In genomic region chr6:30612213-30612612, GRCh38 we compare ENCODE assay signal across 8 cellular contexts. TPM values are rescaled to one million over a fixed set of nuclear protein-coding genes. Genes with fewer than 3 reads are reported as not detected.
DNase-seq lines count a peak whose midpoint lies in the region; ATAC-seq and TF ChIP-seq lines count a peak whose summit lies in the region.

No MANE protein-coding gene starts in this region.

- H3K36me3 Mint-ChIP-seq in activated CD8-positive, alpha-beta T cell treated with anti-CD3 and anti-CD28 coated beads for 36 hours (ENCODE audit: low read depth), result peaks cover 89% of the 10 kb centered on the region
- peaks cover 90% of the 10 kb centered on the region for H3K36me3 Mint-ChIP-seq in activated CD8-positive, alpha-beta T cell treated with anti-CD3 and anti-CD28 coated beads, Interleukin-2, amount 10 ng/mL, durations not matched to agents 7 days and 5 days (ENCODE audit: low read depth)

- DNase-seq in activated CD8-positive, alpha-beta T cell treated with anti-CD3 and anti-CD28 coated beads for 36 hours, result no peak
- no peak for DNase-seq in activated CD8-positive, alpha-beta T cell treated with anti-CD3 and anti-CD28 coated beads, Interleukin-2, amount 10 ng/mL, durations not matched to agents 7 days and 5 days
- DNase-seq in SK-N-MC (ENCODE audit: low read depth, low spot score), result no peak
- peak; percentile 56 for DNase-seq in fibroblast of pulmonary artery (ENCODE audit: low read depth)
- no peak for DNase-seq in GM10248 (ENCODE audit: extremely low spot score)
- no peak for DNase-seq in sciatic nerve (ENCODE audit: low spot score)
- no peak for DNase-seq in activated naive CD4-positive, alpha-beta T cell (lab: John Stamatoyannopoulos, UW)

- no peak for ATAC-seq in activated CD8-positive, alpha-beta T cell treated with anti-CD3 and anti-CD28 coated beads for 36 hours
- ATAC-seq in activated CD8-positive, alpha-beta T cell treated with anti-CD3 and anti-CD28 coated beads, Interleukin-2, amount 10 ng/mL, durations not matched to agents 7 days and 5 days, result no peak
- ATAC-seq in sciatic nerve, result no peak

- CTCF ChIA-PET in activated CD8-positive, alpha-beta T cell treated with anti-CD3 and anti-CD28 coated beads for 36 hours (lab: Charles Lee), result interaction anchor here (0.9 to 4.7 kb wide), 14 partner anchors 8 to 475 kb away, joined by 3 to 50 read pairs (median 6); partner anchors contain the start of gene ATAT1
- CTCF ChIA-PET in activated CD8-positive, alpha-beta T cell treated with anti-CD3 and anti-CD28 coated beads, Interleukin-2, amount 10 ng/mL, durations not matched to agents 7 days and 5 days (lab: Charles Lee), result interaction anchor here (0.7 to 3.5 kb wide), 15 partner anchors 8 to 130 kb away, joined by 3 to 30 read pairs (median 5); partner anchors contain the start of genes ATAT1, DHX16 and MDC1
- CTCF ChIA-PET in GM10248 (lab: Yijun Ruan, JAX), result interaction anchor here (0.9 to 4.5 kb wide), 10 partner anchors 8 to 125 kb away, joined by 3 to 56 read pairs (median 6); partner anchors contain the start of gene ATAT1

- H3K9me3 ChIP-seq in SK-N-MC (ENCODE audit: low read depth, low read length), result no peaks in the 10 kb centered on the region
- no peaks in the 10 kb centered on the region for H3K9me3 ChIP-seq in stomach smooth muscle (ENCODE audit: control insufficient read depth in 2 of 2, low read length in 2 of 2)

- no peak for TF ChIP-seq CTCF in activated CD8-positive, alpha-beta T cell treated with anti-CD3 and anti-CD28 coated beads for 36 hours (IDR thresholded peaks at IDR 0.05)
- TF ChIP-seq CTCF in fibroblast of pulmonary artery (IDR thresholded peaks at IDR 0.05; ENCODE audit: low read length, missing control alignments) (peak; percentile 52), GM10248 (IDR thresholded peaks at IDR 0.05; ENCODE audit: control extremely low read depth, extremely low read depth, low read depth, missing control alignments) (no peak)

- H3K4me1 ChIP-seq in stomach smooth muscle (ENCODE audit: control insufficient read depth, insufficient read depth, low read length), result peaks cover 30% of the 10 kb centered on the region

- peak overlapping the region; percentile 100 for H3K27ac ChIP-seq in SK-N-MC
- H3K27ac ChIP-seq in stomach smooth muscle (ENCODE audit: low read length), result peak overlapping the region; percentile 56

- H3K4me1 Mint-ChIP-seq in activated CD8-positive, alpha-beta T cell treated with anti-CD3 and anti-CD28 coated beads for 36 hours (ENCODE audit: low read depth), result peaks cover 59% of the 10 kb centered on the region
- H3K4me1 Mint-ChIP-seq in activated CD8-positive, alpha-beta T cell treated with anti-CD3 and anti-CD28 coated beads, Interleukin-2, amount 10 ng/mL, durations not matched to agents 7 days and 5 days (ENCODE audit: low read depth), result peaks cover 59% of the 10 kb centered on the region

- no peak overlapping the region for H3K4me3 Mint-ChIP-seq in activated CD8-positive, alpha-beta T cell treated with anti-CD3 and anti-CD28 coated beads for 36 hours
- H3K4me3 Mint-ChIP-seq in activated CD8-positive, alpha-beta T cell treated with anti-CD3 and anti-CD28 coated beads, Interleukin-2, amount 10 ng/mL, durations not matched to agents 7 days and 5 days, result no peak overlapping the region

- H3K27me3 ChIP-seq in stomach smooth muscle (ENCODE audit: control insufficient read depth in 1 of 2, insufficient read depth in 2 of 2, low read length in 2 of 2), result no peaks in the 10 kb centered on the region

- H3K27ac Mint-ChIP-seq in activated CD8-positive, alpha-beta T cell treated with anti-CD3 and anti-CD28 coated beads for 36 hours, result peak overlapping the region; percentile 98
- no peak overlapping the region for H3K27ac Mint-ChIP-seq in activated CD8-positive, alpha-beta T cell treated with anti-CD3 and anti-CD28 coated beads, Interleukin-2, amount 10 ng/mL, durations not matched to agents 7 days and 5 days

- H3K9me3 Mint-ChIP-seq in activated CD8-positive, alpha-beta T cell treated with anti-CD3 and anti-CD28 coated beads for 36 hours, result no peaks in the 10 kb centered on the region
- no peaks in the 10 kb centered on the region for H3K9me3 Mint-ChIP-seq in activated CD8-positive, alpha-beta T cell treated with anti-CD3 and anti-CD28 coated beads, Interleukin-2, amount 10 ng/mL, durations not matched to agents 7 days and 5 days (ENCODE audit: insufficient read depth)

- peak overlapping the region; percentile 37 for H3K9ac ChIP-seq in SK-N-MC (ENCODE audit: insufficient read length)
- H3K9ac ChIP-seq in stomach smooth muscle (ENCODE audit: low read length in 2 of 2), result no peak overlapping the region

- H3K4me3 ChIP-seq in SK-N-MC (0 out of 2 replicates have a peak overlapping the region, but pooled peaks have one; percentile 3), fibroblast of pulmonary artery (replicated peaks; ENCODE audit: low read depth, low read length) (no peak overlapping the region), stomach smooth muscle (ENCODE audit: low read length in 2 of 2) (no peak overlapping the region)

- H3K27me3 Mint-ChIP-seq in activated CD8-positive, alpha-beta T cell treated with anti-CD3 and anti-CD28 coated beads for 36 hours, result no peaks in the 10 kb centered on the region
- H3K27me3 Mint-ChIP-seq in activated CD8-positive, alpha-beta T cell treated with anti-CD3 and anti-CD28 coated beads, Interleukin-2, amount 10 ng/mL, durations not matched to agents 7 days and 5 days (ENCODE audit: low read depth), result peaks cover 2% of the 10 kb centered on the region

- intact Hi-C loops in activated CD8-positive, alpha-beta T cell treated with anti-CD3 and anti-CD28 coated beads for 36 hours (cut with micrococcal nuclease), result no loop called here
- intact Hi-C loops in sciatic nerve (cut with DNase I), result no loop called here

- POLR2A ChIA-PET in activated CD8-positive, alpha-beta T cell treated with anti-CD3 and anti-CD28 coated beads for 36 hours (lab: Charles Lee), result interaction anchor here (0.5 to 5.3 kb wide), 11 partner anchors 11 to 120 kb away, joined by 3 to 121 read pairs (median 5); partner anchors contain the start of genes GNL1, PRR3 and TUBB
- POLR2A ChIA-PET in activated CD8-positive, alpha-beta T cell treated with anti-CD3 and anti-CD28 coated beads, Interleukin-2, amount 10 ng/mL, durations not matched to agents 7 days and 5 days (lab: Charles Lee), result interaction anchor here (0.8 to 4.7 kb wide), 4 partner anchors 13 to 118 kb away, joined by 3 to 60 read pairs (median 4); no protein-coding TSS in a partner anchor
- POLR2A ChIA-PET in GM10248 (lab: Yijun Ruan, JAX), result interaction anchor here (1.2 to 4.8 kb wide), 8 partner anchors 13 to 119 kb away, joined by 3 to 72 read pairs (median 8); partner anchors contain the start of genes ABCF1, GNL1, MDC1 and PRR3

- H3K36me3 ChIP-seq in SK-N-MC (ENCODE audit: insufficient read depth, low read length) (peaks cover 47% of the 10 kb centered on the region), stomach smooth muscle (ENCODE audit: control insufficient read depth in 2 of 2, insufficient read depth in 2 of 2, low read length in 2 of 2) (peaks cover 28 to 34% of the 10 kb centered on the region in 2 donors)

RNA-seq across cellular contexts. Expression of gene PPP1R10, which starts 4.8 kb away (rescaled TPM):
- 10 to 100 TPM; 59.0 to 59.8 TPM for total RNA-seq in activated CD8-positive, alpha-beta T cell treated with anti-CD3 and anti-CD28 coated beads for 36 hours
- 10 to 100 TPM; 92.8 to 99.7 TPM for total RNA-seq in activated CD8-positive, alpha-beta T cell treated with anti-CD3 and anti-CD28 coated beads, Interleukin-2, amount 10 ng/mL, durations not matched to agents 7 days and 5 days
- 76.9 TPM for total RNA-seq in sciatic nerve

RNA-seq across cellular contexts. Expression of gene MRPS18B, which starts 5.4 kb away (rescaled TPM):
- total RNA-seq in activated CD8-positive, alpha-beta T cell treated with anti-CD3 and anti-CD28 coated beads for 36 hours, result 100 to 1,000 TPM; 109 to 110 TPM
- 10 to 100 TPM; 43.2 to 43.6 TPM for total RNA-seq in activated CD8-positive, alpha-beta T cell treated with anti-CD3 and anti-CD28 coated beads, Interleukin-2, amount 10 ng/mL, durations not matched to agents 7 days and 5 days
- 33.7 TPM for total RNA-seq in sciatic nerve

RNA-seq across cellular contexts. Expression of gene ATAT1, which starts 14.5 kb away (rescaled TPM):
- total RNA-seq in activated CD8-positive, alpha-beta T cell treated with anti-CD3 and anti-CD28 coated beads for 36 hours, result 1 to 10 TPM; 7.5 to 7.8 TPM
- total RNA-seq in activated CD8-positive, alpha-beta T cell treated with anti-CD3 and anti-CD28 coated beads, Interleukin-2, amount 10 ng/mL, durations not matched to agents 7 days and 5 days, result 10 to 100 TPM in 1 of 2 experiments, 1 to 10 TPM in 1; 10.0 to 10.5 TPM
- total RNA-seq in sciatic nerve, result 14.8 TPM

RNA-seq across cellular contexts. Expression of gene C6orf136, which starts 34.7 kb away (rescaled TPM):
- total RNA-seq in activated CD8-positive, alpha-beta T cell treated with anti-CD3 and anti-CD28 coated beads for 36 hours, result 10 to 100 TPM; 34.8 to 40.1 TPM
- 10 to 100 TPM; 31.6 to 40.1 TPM for total RNA-seq in activated CD8-positive, alpha-beta T cell treated with anti-CD3 and anti-CD28 coated beads, Interleukin-2, amount 10 ng/mL, durations not matched to agents 7 days and 5 days
- 17.0 TPM for total RNA-seq in sciatic nerve

RNA-seq across cellular contexts. Expression of gene ABCF1, which starts 41.0 kb away (rescaled TPM):
- 10 to 100 TPM; 86.9 to 88.0 TPM for total RNA-seq in activated CD8-positive, alpha-beta T cell treated with anti-CD3 and anti-CD28 coated beads for 36 hours
- 10 to 100 TPM; 72.2 to 79.6 TPM for total RNA-seq in activated CD8-positive, alpha-beta T cell treated with anti-CD3 and anti-CD28 coated beads, Interleukin-2, amount 10 ng/mL, durations not matched to agents 7 days and 5 days
- 39.1 TPM for total RNA-seq in sciatic nerve
